In the genomic region with DNA sequence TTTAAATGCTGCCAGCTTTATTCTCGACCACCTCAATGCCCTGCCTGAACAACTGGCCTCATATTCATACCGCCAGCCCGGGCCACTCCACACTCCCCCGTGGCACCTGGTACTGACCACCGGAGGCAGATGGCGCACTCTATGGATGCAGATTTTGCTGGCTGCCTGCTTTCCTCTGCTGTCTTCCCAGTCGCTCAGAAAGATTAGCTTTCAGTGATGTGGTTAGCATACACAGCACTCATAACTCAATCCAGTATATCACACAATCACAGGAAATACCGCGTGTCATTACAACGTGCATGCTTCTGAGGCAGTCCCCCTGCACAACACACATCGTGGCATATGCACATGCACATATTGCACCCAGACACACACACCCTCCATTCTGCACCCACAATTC, we compare ENCODE assay signal across 12 cellular contexts.
DNase-seq lines count a peak whose midpoint lies in the region; ATAC-seq and TF ChIP-seq lines count a peak whose summit lies in the region.
"Had no signal": no experiment of that assay in that cellular context is flagged by ENCODE, and none has a peak within 500 bp of the region (broad histone marks: within the 10 kb centered on the region; RNA-seq: fewer than 3 reads in every experiment).

No MANE protein-coding gene starts in this region.

- H3K4me1 Mint-ChIP-seq in activated naive CD4-positive, alpha-beta T cell treated with anti-CD3 and anti-CD28 coated beads for 36 hours (ENCODE audit: low read depth), result peaks cover 13% of the 10 kb centered on the region

- ATAC-seq in HG02798 (IDR thresholded peaks at IDR 0.05; ENCODE audit: poor library complexity, unreplicated experiment), result no peak
- ATAC-seq: mucosa of descending colon had no signal

- H3K36me3 Mint-ChIP-seq in activated naive CD4-positive, alpha-beta T cell treated with anti-CD3 and anti-CD28 coated beads for 36 hours (ENCODE audit: low read depth), result no peaks in the 10 kb centered on the region
- H3K36me3 Mint-ChIP-seq: CD4-positive, alpha-beta memory T cell had no signal

- H3K4me3 ChIP-seq in fibroblast of lung (replicated peaks in 1 of 4; ENCODE audit: control extremely low read depth in 1 of 4, insufficient read depth in 1 of 4, low read depth in 3 of 4, low read length in 4 of 4), result no peak overlapping the region
- no peak overlapping the region for H3K4me3 ChIP-seq in skeletal muscle satellite cell (ENCODE audit: low read length)
- H3K4me3 ChIP-seq: mucosa of descending colon had no signal

- intact Hi-C loops in activated naive CD4-positive, alpha-beta T cell treated with anti-CD3 and anti-CD28 coated beads for 36 hours (cut with micrococcal nuclease), result loop anchor here (5.0 kb wide), 1 partner anchor 68 kb away; no protein-coding TSS in a partner anchor

- H3K9me3 ChIP-seq in fibroblast of lung (ENCODE audit: control insufficient read depth, insufficient read depth, low read depth, low read length) (no peaks in the 10 kb centered on the region), skeletal muscle satellite cell (replicated peaks; ENCODE audit: low read length) (no peaks in the 10 kb centered on the region)
- H3K9me3 ChIP-seq: mucosa of descending colon had no signal

- no peak overlapping the region for H3K27ac Mint-ChIP-seq in activated naive CD4-positive, alpha-beta T cell treated with anti-CD3 and anti-CD28 coated beads for 36 hours

- H4K20me1 ChIP-seq in fibroblast of lung (ENCODE audit: control insufficient read depth, extremely low read depth, insufficient read depth, low read length), result no peaks in the 10 kb centered on the region

- no peak for TF ChIP-seq CTCF in fibroblast of lung (conservative IDR thresholded peaks at IDR 0.05 in 1 of 2, IDR thresholded peaks at IDR 0.05 in 1 of 2; ENCODE audit: low read depth in 1 of 2, low read length in 2 of 2)

- H3K4me2 ChIP-seq in fibroblast of lung (ENCODE audit: extremely low read depth, insufficient read depth, low read length) (peak overlapping the region; percentile 44), skeletal muscle satellite cell (ENCODE audit: low read length) (peak overlapping the region; percentile 20)

- H2AFZ ChIP-seq in fibroblast of lung (ENCODE audit: low read length), result no peak overlapping the region

- H3K4me3 Mint-ChIP-seq in activated naive CD4-positive, alpha-beta T cell treated with anti-CD3 and anti-CD28 coated beads for 36 hours, result no peak overlapping the region

- no peaks in the 10 kb centered on the region for H3K79me2 ChIP-seq in fibroblast of lung (ENCODE audit: control insufficient read depth, insufficient read depth, low read length)

- CTCF ChIA-PET in activated naive CD4-positive, alpha-beta T cell treated with anti-CD3 and anti-CD28 coated beads for 36 hours (lab: Charles Lee), result no interaction called here

- H3K27me3 Mint-ChIP-seq in activated naive CD4-positive, alpha-beta T cell treated with anti-CD3 and anti-CD28 coated beads for 36 hours (ENCODE audit: low read depth), result no peaks in the 10 kb centered on the region

- peak; percentile 32 for DNase-seq in activated naive CD4-positive, alpha-beta T cell treated with anti-CD3 and anti-CD28 coated beads for 36 hours
- no peak for DNase-seq in activated naive CD4-positive, alpha-beta T cell treated with Interleukin-2 at 50 U/mL for 16 hours
- DNase-seq in NCI-H748 treated with DMSO at 0.1 percent for 48 hours (lab: John Stamatoyannopoulos, UW) (peak; percentile 2), fibroblast of lung (ENCODE audit: low read depth in 2 of 2) (peak; percentile 23 to 44), NCI-H1105 treated with DMSO at 0.1 percent for 48 hours (lab: John Stamatoyannopoulos, UW) (no peak), NCI-H2171 treated with DMSO at 0.1 percent for 48 hours (lab: John Stamatoyannopoulos, UW) (no peak)
- DNase-seq: activated CD4-positive, alpha-beta T cell treated with anti-CD3 and anti-CD28 coated beads for 4 hours; mucosa of descending colon had no signal

- H3K4me1 ChIP-seq in fibroblast of lung (ENCODE audit: control insufficient read depth, extremely low read depth, insufficient read depth, low read length), result peaks cover 5% of the 10 kb centered on the region
- no peaks in the 10 kb centered on the region for H3K4me1 ChIP-seq in skeletal muscle satellite cell (ENCODE audit: control insufficient read depth, insufficient read depth, low read length)

- H3K9ac ChIP-seq in fibroblast of lung (ENCODE audit: insufficient read depth, low read length), result no peak overlapping the region
- H3K9ac ChIP-seq in skeletal muscle satellite cell (ENCODE audit: low read depth, low read length), result no peak overlapping the region

- no peak overlapping the region for H3K27ac ChIP-seq in fibroblast of lung (ENCODE audit: insufficient read depth, low read length)
- H3K27ac ChIP-seq: RWPE1 had no signal

- no peaks in the 10 kb centered on the region for H3K9me3 Mint-ChIP-seq in activated naive CD4-positive, alpha-beta T cell treated with anti-CD3 and anti-CD28 coated beads for 36 hours

- H3K27me3 ChIP-seq in fibroblast of lung (ENCODE audit: control insufficient read depth, insufficient read depth, low read length), result no peaks in the 10 kb centered on the region
- H3K27me3 ChIP-seq in skeletal muscle satellite cell (ENCODE audit: control insufficient read depth, insufficient read depth, low read length), result peaks cover 16% of the 10 kb centered on the region

- H3K36me3 ChIP-seq in fibroblast of lung (ENCODE audit: control insufficient read depth, insufficient read depth, low read length) (no peaks in the 10 kb centered on the region), skeletal muscle satellite cell (ENCODE audit: insufficient read depth, low read length) (no peaks in the 10 kb centered on the region)

Comparison
In these comparisons a context has a peak if more than half of its experiments do, and no peak if none do; other contexts are left out.
1. DNase-seq: peak in activated naive CD4-positive, alpha-beta T cell treated with anti-CD3 and anti-CD28 coated beads for 36 hours (single experiment), NCI-H748 treated with DMSO at 0.1 percent for 48 hours (single experiment) and fibroblast of lung (2 of 2); none in activated naive CD4-positive, alpha-beta T cell treated with Interleukin-2 at 50 U/mL for 16 hours (single experiment), NCI-H1105 treated with DMSO at 0.1 percent for 48 hours (single experiment) and NCI-H2171 treated with DMSO at 0.1 percent for 48 hours (single experiment).